In genomic region chr9:27470291-27470805, GRCh38 we compare ENCODE assay signal across 25 cellular contexts. TPM values are rescaled to one million over a fixed set of nuclear protein-coding genes. Genes with fewer than 3 reads are reported as not detected.
DNase-seq lines count a peak whose midpoint lies in the region; ATAC-seq and TF ChIP-seq lines count a peak whose summit lies in the region.
"Had no signal": no experiment of that assay in that cellular context is flagged by ENCODE, and none has a peak within 500 bp of the region (broad histone marks: within the 10 kb centered on the region; RNA-seq: fewer than 3 reads in every experiment).

No MANE protein-coding gene starts in this region.

- no peak for TF ChIP-seq POLR2A in esophagus muscularis mucosa (IDR thresholded peaks at IDR 0.05; ENCODE audit: low read depth)

- no peak overlapping the region for H3K4me3 ChIP-seq in BLaER1
- no peak overlapping the region for H3K4me3 ChIP-seq in endodermal cell (ENCODE audit: low read length)
- no peak overlapping the region for H3K4me3 ChIP-seq in esophagus muscularis mucosa
- H3K4me3 ChIP-seq: A549, mucosa of descending colon, SJSA1, tibial nerve had no signal

- H3K4me1 Mint-ChIP-seq in endodermal cell (peaks cover 11% of the 10 kb centered on the region), progenitor cell of endocrine pancreas (ENCODE audit: low read depth) (peaks cover 26% of the 10 kb centered on the region)
- H3K4me1 Mint-ChIP-seq: stimulated activated effector memory CD8-positive, alpha-beta T cell treated with anti-CD3 and anti-CD28 coated beads, Interleukin-12 subunit alpha, Interleukin-12 subunit beta, amount 100 ng/mL, for 72 hours had no signal

- WGBS in endodermal cell (ENCODE audit: insufficient coverage in 1 of 2, insufficient read length in 1 of 2), 2 experiments = 86 to 90% methylated on average over 5 to 6 of the region's 6 CpGs
- WGBS in esophagus muscularis mucosa = 97% methylated on average over 6 of the region's 6 CpGs

- H3K4me3 Mint-ChIP-seq in endodermal cell (no peak overlapping the region), progenitor cell of endocrine pancreas (ENCODE audit: low read depth) (no peak overlapping the region)
- H3K4me3 Mint-ChIP-seq: activated naive CD8-positive, alpha-beta T cell treated with anti-CD3 and anti-CD28 coated beads, Interleukin-2, amount 50 U/mL, for 24 hours; stimulated activated effector memory CD8-positive, alpha-beta T cell treated with anti-CD3 and anti-CD28 coated beads, Interleukin-12 subunit alpha, Interleukin-12 subunit beta, amount 100 ng/mL, for 72 hours had no signal

- H3K27ac ChIP-seq in BLaER1 = peak overlapping the region; percentile 23; the same call in 1 of the 2 replicates
- H3K27ac ChIP-seq in endodermal cell (ENCODE audit: low read depth, low read length) = peak overlapping the region; percentile 67
- H3K27ac ChIP-seq in esophagus muscularis mucosa (replicated peaks in 1 of 4) = no peak overlapping the region
- H3K27ac ChIP-seq: brain microvascular endothelial cell, SJSA1, tibial nerve had no signal

- no peaks in the 10 kb centered on the region for H4K20me1 ChIP-seq in BLaER1

- TF ChIP-seq CTCF in endodermal cell (conservative IDR thresholded peaks at IDR 0.05) (no peak), progenitor cell of endocrine pancreas (IDR thresholded peaks at IDR 0.05; ENCODE audit: unreplicated experiment) (no peak), esophagus muscularis mucosa (IDR thresholded peaks at IDR 0.05) (no peak)

- peak overlapping the region; percentile 64 for H3K4me2 ChIP-seq in BLaER1
- H3K4me2 ChIP-seq: A549 had no signal

- no peaks in the 10 kb centered on the region for H3K27me3 ChIP-seq in BLaER1
- no peaks in the 10 kb centered on the region for H3K27me3 ChIP-seq in endodermal cell (ENCODE audit: control insufficient read depth, insufficient read depth, low read length, poor library complexity, severe bottlenecking)
- peaks cover 0 to 3% (median 0%) of the 10 kb centered on the region in 4 donors for H3K27me3 ChIP-seq in esophagus muscularis mucosa
- H3K27me3 ChIP-seq: brain microvascular endothelial cell, SJSA1, tibial nerve had no signal

- H3K36me3 Mint-ChIP-seq in endodermal cell (ENCODE audit: low read depth) = no peaks in the 10 kb centered on the region
- H3K36me3 Mint-ChIP-seq in progenitor cell of endocrine pancreas (ENCODE audit: insufficient read depth) = peaks cover 8% of the 10 kb centered on the region
- H3K36me3 Mint-ChIP-seq: stimulated activated effector memory CD8-positive, alpha-beta T cell treated with anti-CD3 and anti-CD28 coated beads, Interleukin-12 subunit alpha, Interleukin-12 subunit beta, amount 100 ng/mL, for 72 hours had no signal

- H3K9ac ChIP-seq in BLaER1 (no peak overlapping the region), endodermal cell (ENCODE audit: extremely low read depth, low read length, poor library complexity, severe bottlenecking) (no peak overlapping the region)

- no peak for TF ChIP-seq EP300 in esophagus muscularis mucosa (IDR thresholded peaks at IDR 0.05)

- H3K27ac Mint-ChIP-seq in endodermal cell = peak overlapping the region; percentile 37
- H3K27ac Mint-ChIP-seq in progenitor cell of endocrine pancreas = peak overlapping the region; percentile 8
- H3K27ac Mint-ChIP-seq: activated naive CD8-positive, alpha-beta T cell treated with anti-CD3 and anti-CD28 coated beads, Interleukin-2, amount 50 U/mL, for 24 hours; activated T-helper 2 cell treated with anti-CD3 and anti-CD28 coated beads, Interferon-gamma antibody, Interleukin-2, Interleukin-4, amounts not matched to agents 10 μg/mL and 5 μg/mL and 100 μg/mL, durations not matched to agents 14 hours and 24 hours and 36 hours; stimulated activated effector memory CD8-positive, alpha-beta T cell treated with anti-CD3 and anti-CD28 coated beads, Interleukin-12 subunit alpha, Interleukin-12 subunit beta, amount 100 ng/mL, for 72 hours had no signal

- peak; percentile 47 for DNase-seq in NCI-H69 (lab: John Stamatoyannopoulos, UW)
- DNase-seq in endodermal cell = peak; percentile 63
- DNase-seq in progenitor cell of endocrine pancreas (ENCODE audit: low spot score, unreplicated experiment) = no peak
- no peak for DNase-seq in NAMALWA (ENCODE audit: low spot score)
- no peak for DNase-seq in esophagus muscularis mucosa (ENCODE audit: extremely low spot score)
- DNase-seq in GM19238 (ENCODE audit: insufficient read length, low spot score) = no peak
- DNase-seq: activated CD8-positive, alpha-beta memory T cell treated with anti-CD3 and anti-CD28 coated beads, Interleukin-2, amount 50 U/mL, for 4 hours; activated naive CD8-positive, alpha-beta T cell treated with anti-CD3 and anti-CD28 coated beads, Interleukin-2, amount 50 U/mL, for 24 hours; brain microvascular endothelial cell; left cardiac atrium; mucosa of descending colon; NCI-H1048; NCI-H2081 treated with DMSO at 0.1 percent for 48 hours; small intestine; stimulated activated CD4-positive, alpha-beta T cell treated with anti-CD3 and anti-CD28 coated beads, Interleukin-2, amount 100 ng/mL, for 24 hours; T-helper 1 cell had no signal

- H3K9me3 Mint-ChIP-seq in endodermal cell (no peaks in the 10 kb centered on the region), progenitor cell of endocrine pancreas (ENCODE audit: low read depth) (peaks cover 6% of the 10 kb centered on the region)
- H3K9me3 Mint-ChIP-seq: activated naive CD8-positive, alpha-beta T cell treated with anti-CD3 and anti-CD28 coated beads, Interleukin-2, amount 50 U/mL, for 24 hours; activated T-helper 2 cell treated with anti-CD3 and anti-CD28 coated beads, Interferon-gamma antibody, Interleukin-2, Interleukin-4, amounts not matched to agents 10 μg/mL and 5 μg/mL and 100 μg/mL, durations not matched to agents 14 hours and 24 hours and 36 hours; stimulated activated effector memory CD8-positive, alpha-beta T cell treated with anti-CD3 and anti-CD28 coated beads, Interleukin-12 subunit alpha, Interleukin-12 subunit beta, amount 100 ng/mL, for 72 hours had no signal

- peaks cover 15% of the 10 kb centered on the region; the same call in 1 of the 2 replicates for H3K9me3 ChIP-seq in BLaER1
- H3K9me3 ChIP-seq in endodermal cell (ENCODE audit: control insufficient read depth, low read length) = no peaks in the 10 kb centered on the region
- H3K9me3 ChIP-seq in esophagus muscularis mucosa = no peaks in the 10 kb centered on the region
- H3K9me3 ChIP-seq: A549, mucosa of descending colon, SJSA1, tibial nerve had no signal

- H3K36me3 ChIP-seq in BLaER1 (no peaks in the 10 kb centered on the region), endodermal cell (ENCODE audit: control insufficient read depth, insufficient read depth, low read length) (no peaks in the 10 kb centered on the region), esophagus muscularis mucosa (no peaks in the 10 kb centered on the region)
- H3K36me3 ChIP-seq: brain microvascular endothelial cell, SJSA1, tibial nerve had no signal

- H3K4me1 ChIP-seq in BLaER1 (peaks cover 73% of the 10 kb centered on the region), endodermal cell (ENCODE audit: control insufficient read depth, insufficient read depth, low read length) (no peaks in the 10 kb centered on the region), esophagus muscularis mucosa (peaks cover 12 to 49% (median 44%) of the 10 kb centered on the region in 4 donors)
- H3K4me1 ChIP-seq: A549, SJSA1 had no signal

- intact Hi-C loops in esophagus muscularis mucosa (cut with DNase I) = loop anchor here (10.0 kb wide), 1 partner anchor 54 kb away; the partner anchor contains the start of genes IFNK and MOB3B

- no peak for ATAC-seq in HG03571 (IDR thresholded peaks at IDR 0.05; ENCODE audit: unreplicated experiment)
- ATAC-seq: A549; activated naive CD8-positive, alpha-beta T cell treated with anti-CD3 and anti-CD28 coated beads, Interleukin-2, amount 50 U/mL, for 24 hours; left cardiac atrium; mucosa of descending colon; stimulated activated effector memory CD8-positive, alpha-beta T cell treated with anti-CD3 and anti-CD28 coated beads, Interleukin-12 subunit alpha, Interleukin-12 subunit beta, amount 100 ng/mL, for 72 hours had no signal

- no peaks in the 10 kb centered on the region for H3K27me3 Mint-ChIP-seq in endodermal cell (ENCODE audit: insufficient read depth)
- H3K27me3 Mint-ChIP-seq in progenitor cell of endocrine pancreas = no peaks in the 10 kb centered on the region
- H3K27me3 Mint-ChIP-seq: activated naive CD8-positive, alpha-beta T cell treated with anti-CD3 and anti-CD28 coated beads, Interleukin-2, amount 50 U/mL, for 24 hours had no signal

RNA-seq across cellular contexts. Expression of gene IFNK, which starts 53.7 kb away (rescaled TPM):
- total RNA-seq in endodermal cell (not detected), progenitor cell of endocrine pancreas (not detected in 2 replicates), esophagus muscularis mucosa (not detected)
- not detected for polyA plus RNA-seq in endodermal cell (2013, experiment 1 of 2)
- polyA plus RNA-seq in endodermal cell (2013, experiment 2 of 2) = not detected
- total RNA-seq: activated T-helper 2 cell treated with anti-CD3 and anti-CD28 coated beads, Interferon-gamma antibody, Interleukin-2, Interleukin-4, amounts not matched to agents 10 μg/mL and 5 μg/mL and 100 μg/mL, durations not matched to agents 14 hours and 24 hours and 36 hours; left cardiac atrium; LHCN-M2; mucosa of descending colon; SJSA1; tibial nerve had no signal
- polyA plus RNA-seq: A549, BJ, small intestine had no signal

RNA-seq across cellular contexts. Expression of gene MOB3B, which starts 59.3 kb away (rescaled TPM):
- total RNA-seq in endodermal cell (1 to 10 TPM; 5.6 to 6.2 TPM), progenitor cell of endocrine pancreas (15.3 and 15.4 TPM in 2 replicates), esophagus muscularis mucosa (10 to 100 TPM in 1 of 4 donors, 1 to 10 TPM in 3; 7.6 to 11.6 (median 9.5) TPM)
- polyA plus RNA-seq in endodermal cell (2013, experiment 1 of 2) = 5.8 TPM
- polyA plus RNA-seq in endodermal cell (2013, experiment 2 of 2) = 6.0 TPM
- total RNA-seq: SJSA1 had no signal

Comparison
In these comparisons a context has a peak if more than half of its experiments do, and no peak if none do; other contexts are left out.
1. H3K27ac ChIP-seq: peak in BLaER1 (single experiment) and endodermal cell (single experiment); none in esophagus muscularis mucosa (0 of 4).
2. DNase-seq: peak in NCI-H69 (single experiment) and endodermal cell (single experiment); none in progenitor cell of endocrine pancreas (single experiment), NAMALWA (single experiment), esophagus muscularis mucosa (single experiment) and GM19238 (single experiment).